In genomic region chr1:33065301-33065700, GRCh38 we compare ENCODE assay signal across 1 cellular context.
TF ChIP-seq lines count a peak whose summit lies in the region.

No MANE protein-coding gene starts in this region.

TF ChIP-seq in WTC11, 78 proteins besides CTCF, POLR2A, EP300 and RAD21 (continued from another document):
- TF ChIP-seq ZNF532 (CRISPR knock-in tag; IDR thresholded peaks at IDR 0.05; ENCODE audit: borderline replicate concordance), result no peak
